In genomic region chr6:27281105-27281539, GRCh38 we compare ENCODE assay signal across 13 cellular contexts. TPM values are rescaled to one million over a fixed set of nuclear protein-coding genes. Genes with fewer than 3 reads are reported as not detected.
DNase-seq lines count a peak whose midpoint lies in the region; ATAC-seq and TF ChIP-seq lines count a peak whose summit lies in the region.
"Had no signal": no experiment of that assay in that cellular context is flagged by ENCODE, and none has a peak within 500 bp of the region (broad histone marks: within the 10 kb centered on the region; RNA-seq: fewer than 3 reads in every experiment).

No MANE protein-coding gene starts in this region.

- peaks cover 10% of the 10 kb centered on the region for H3K27me3 Mint-ChIP-seq in glutamatergic neuron (ENCODE audit: unreplicated experiment)

- DNase-seq in cardiac muscle cell (ENCODE audit: low read depth in 1 of 2, low spot score in 1 of 2) (no peak), Right ventricle myocardium superior (no peak), Panc1 (ENCODE audit: low read depth, low spot score) (no peak), glutamatergic neuron (no peak), NCI-H1694 treated with DMSO at 0.1 percent for 48 hours (lab: John Stamatoyannopoulos, UW) (no peak), activated gamma-delta T cell treated with Interleukin-2 at 50 U/mL for 16 hours (no peak)
- DNase-seq: activated CD4-positive, alpha-beta T cell treated with anti-CD3 and anti-CD28 coated beads, Interleukin-2, amount 10 ng/mL, durations not matched to agents 7 days and 5 days; activated naive CD8-positive, alpha-beta T cell treated with anti-CD3 and anti-CD28 coated beads for 36 hours; NCI-H1436 treated with DMSO at 0.1 percent for 48 hours; occipital lobe had no signal

- H3K27ac Mint-ChIP-seq in glutamatergic neuron (ENCODE audit: unreplicated experiment) = no peak overlapping the region
- H3K27ac Mint-ChIP-seq: activated CD4-positive, alpha-beta T cell treated with anti-CD3 and anti-CD28 coated beads, Interleukin-2, amount 10 ng/mL, durations not matched to agents 7 days and 5 days had no signal

- peak overlapping the region; percentile 31 for H3K4me3 ChIP-seq in cardiac muscle cell
- peak overlapping the region; percentile 66 to 93 for H3K4me3 ChIP-seq in Panc1 (ENCODE audit: low read depth in 2 of 2, low read length in 2 of 2)
- H3K4me3 ChIP-seq: suprapubic skin had no signal

- H3K36me3 Mint-ChIP-seq in glutamatergic neuron (ENCODE audit: unreplicated experiment) = peaks cover 5% of the 10 kb centered on the region

- H3K27ac ChIP-seq in cardiac muscle cell (no peak overlapping the region), Panc1 (ENCODE audit: low read length) (no peak overlapping the region; the same call in 1 of the 2 replicates)
- H3K27ac ChIP-seq: suprapubic skin had no signal

- H3K36me3 ChIP-seq in cardiac muscle cell (no peaks in the 10 kb centered on the region), Panc1 (ENCODE audit: control insufficient read depth, insufficient read depth, low read length) (no peaks in the 10 kb centered on the region)
- H3K36me3 ChIP-seq: suprapubic skin had no signal

- in situ Hi-C loops in Panc1 (cut with HindIII; ENCODE audit: low pct_unique_long_range_greater_than_20kb, low sequenced_read_pairs) = no loop called here

- CTCF ChIA-PET in Panc1 (lab: Charles Lee) = interaction anchor here (0.7 kb wide), 1 partner anchor 336 kb away, joined by 7 read pairs; no protein-coding TSS in a partner anchor

- intact Hi-C loops in Right ventricle myocardium superior (cut with DNase I) = no loop called here
- intact Hi-C loops in Panc1 (cut with micrococcal nuclease; ENCODE audit: unreplicated experiment) = no loop called here

- TF ChIP-seq CTCF in cardiac muscle cell (IDR thresholded peaks at IDR 0.05; ENCODE audit: low read depth, low read length) (no peak), Panc1 (IDR thresholded peaks at IDR 0.05) (no peak), glutamatergic neuron (IDR thresholded peaks at IDR 0.05; ENCODE audit: partially characterized antibody, unreplicated experiment) (no peak)

- H3K9me3 ChIP-seq in cardiac muscle cell (ENCODE audit: low read depth) = no peaks in the 10 kb centered on the region
- H3K9me3 ChIP-seq in Panc1 (ENCODE audit: control insufficient read depth, insufficient read depth, low read depth, low read length) = no peaks in the 10 kb centered on the region
- H3K9me3 ChIP-seq: suprapubic skin had no signal

- peak overlapping the region; percentile 88 for H3K4me3 Mint-ChIP-seq in glutamatergic neuron (ENCODE audit: unreplicated experiment)

- H3K9me3 Mint-ChIP-seq in glutamatergic neuron (ENCODE audit: unreplicated experiment) = peaks cover 7% of the 10 kb centered on the region

- H3K27me3 ChIP-seq in cardiac muscle cell (peaks cover 9% of the 10 kb centered on the region), Panc1 (ENCODE audit: control insufficient read depth, insufficient read depth, low read length) (no peaks in the 10 kb centered on the region)

- BruUV-seq in Panc1 (replicated peaks; lab: Mats Ljungman, UMichigan) = no TSS peak

- no peaks in the 10 kb centered on the region for H3K4me1 ChIP-seq in cardiac muscle cell (ENCODE audit: low read depth)
- H3K4me1 ChIP-seq in Panc1 (ENCODE audit: control insufficient read depth, insufficient read depth, low read length) = no peaks in the 10 kb centered on the region
- H3K4me1 ChIP-seq: suprapubic skin had no signal

- POLR2A ChIA-PET in Panc1 (lab: Charles Lee) = interaction anchor here (0.6 kb wide), 1 partner anchor 49 kb away, joined by 5 read pairs; no protein-coding TSS in a partner anchor

- H3K4me1 Mint-ChIP-seq in glutamatergic neuron (ENCODE audit: low read depth, unreplicated experiment) = peaks cover 4% of the 10 kb centered on the region

- no peak for ATAC-seq in Right ventricle myocardium superior (ENCODE audit: poor library complexity)
- peak; percentile 54; the same call in 1 of the 2 replicates for ATAC-seq in Panc1
- ATAC-seq in HG02970 (IDR thresholded peaks at IDR 0.05; ENCODE audit: low FRiP score, unreplicated experiment) = no peak
- no peak for ATAC-seq in GM18907 (IDR thresholded peaks at IDR 0.05; ENCODE audit: unreplicated experiment)

RNA-seq across cellular contexts. Expression of gene POM121L2, which starts 31.0 kb away (rescaled TPM):
- total RNA-seq in cardiac muscle cell (0.18 TPM in 1 of 2 replicates, not detected in the other), Right ventricle myocardium superior (not detected), Panc1 (2021; ENCODE audit: unreplicated experiment) (not detected), glutamatergic neuron (ENCODE audit: unreplicated experiment) (not detected)
- polyA plus RNA-seq in cardiac muscle cell = 0.60 TPM in 1 of 2 replicates, not detected in the other
- not detected for polyA plus RNA-seq in Panc1 (2012; ENCODE audit: insufficient read length)
- total RNA-seq: activated CD4-positive, alpha-beta T cell treated with anti-CD3 and anti-CD28 coated beads, Interleukin-2, amount 10 ng/mL, durations not matched to agents 7 days and 5 days; activated naive CD8-positive, alpha-beta T cell treated with anti-CD3 and anti-CD28 coated beads for 36 hours; occipital lobe; suprapubic skin had no signal

RNA-seq across cellular contexts. Expression of gene PRSS16, which starts 33.6 kb away (rescaled TPM):
- total RNA-seq in cardiac muscle cell = 4.4 and 9.9 TPM in 2 replicates
- 2.7 and 5.2 TPM in 2 replicates for polyA plus RNA-seq in cardiac muscle cell
- not detected for total RNA-seq in Right ventricle myocardium superior
- 4.7 TPM for total RNA-seq in Panc1 (2021; ENCODE audit: unreplicated experiment)
- polyA plus RNA-seq in Panc1 (2012; ENCODE audit: insufficient read length) = 4.7 TPM
- 0.64 TPM for total RNA-seq in glutamatergic neuron (ENCODE audit: unreplicated experiment)
- total RNA-seq: occipital lobe had no signal
